12 cellular contexts compared by ENCODE assay signal in the genomic region with DNA sequence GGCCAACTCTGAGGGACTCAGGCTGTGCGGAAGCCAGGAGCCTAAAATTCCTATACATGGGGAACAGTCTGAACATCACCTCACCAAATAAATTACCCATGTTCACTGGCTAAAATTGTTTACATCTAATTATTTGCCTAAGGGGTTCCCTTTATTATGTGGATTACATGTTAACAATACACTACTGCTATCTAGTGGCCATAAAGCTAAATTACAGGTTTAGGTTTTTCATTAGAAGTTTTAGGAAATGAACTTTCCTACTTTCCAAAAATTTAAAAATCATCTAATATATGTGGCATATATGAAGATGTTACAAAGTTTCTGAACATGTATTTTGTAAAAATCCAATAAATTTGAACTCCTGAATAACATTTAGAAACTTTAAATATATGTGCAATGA. TPM values are rescaled to one million over a fixed set of nuclear protein-coding genes. Genes with fewer than 3 reads are reported as not detected.
A peak's percentile ranks its signal among the peaks of the same experiment; 100 is the strongest.
DNase-seq lines count a peak whose midpoint lies in the region; ATAC-seq, FAIRE-seq and TF ChIP-seq lines count a peak whose summit lies in the region.
"Had no signal": no experiment of that assay in that cellular context is flagged by ENCODE, and none has a peak within 500 bp of the region (broad histone marks: within the 10 kb centered on the region; RNA-seq: fewer than 3 reads in every experiment).

No MANE protein-coding gene starts in this region.

- H3K27ac Mint-ChIP-seq in activated CD8-positive, alpha-beta T cell treated with anti-CD3 and anti-CD28 coated beads for 36 hours, result no peak overlapping the region
- no peak overlapping the region for H3K27ac Mint-ChIP-seq in activated CD8-positive, alpha-beta T cell treated with anti-CD3 and anti-CD28 coated beads, Interleukin-2, amount 10 ng/mL, durations not matched to agents 7 days and 5 days

- peak; percentile 10 for FAIRE-seq in colon (lab: Jason Lieb, UNC)

- peaks cover 9% of the 10 kb centered on the region for H3K27me3 Mint-ChIP-seq in activated CD8-positive, alpha-beta T cell treated with anti-CD3 and anti-CD28 coated beads for 36 hours
- H3K27me3 Mint-ChIP-seq in activated CD8-positive, alpha-beta T cell treated with anti-CD3 and anti-CD28 coated beads, Interleukin-2, amount 10 ng/mL, durations not matched to agents 7 days and 5 days (ENCODE audit: low read depth), result peaks cover 2% of the 10 kb centered on the region

- H3K9me2 ChIP-seq in Loucy (replicated peaks; ENCODE audit: low read depth, low read length), result no peaks in the 10 kb centered on the region

- no peak overlapping the region for H3K9ac ChIP-seq in Loucy (ENCODE audit: low read depth, low read length, poor library complexity, severe bottlenecking)

- H3K36me3 Mint-ChIP-seq in activated CD8-positive, alpha-beta T cell treated with anti-CD3 and anti-CD28 coated beads for 36 hours (ENCODE audit: low read depth), result no peaks in the 10 kb centered on the region
- H3K36me3 Mint-ChIP-seq in activated CD8-positive, alpha-beta T cell treated with anti-CD3 and anti-CD28 coated beads, Interleukin-2, amount 10 ng/mL, durations not matched to agents 7 days and 5 days (ENCODE audit: low read depth), result no peaks in the 10 kb centered on the region

- H3K4me1 Mint-ChIP-seq in activated CD8-positive, alpha-beta T cell treated with anti-CD3 and anti-CD28 coated beads for 36 hours (ENCODE audit: low read depth), result no peaks in the 10 kb centered on the region
- no peaks in the 10 kb centered on the region for H3K4me1 Mint-ChIP-seq in activated CD8-positive, alpha-beta T cell treated with anti-CD3 and anti-CD28 coated beads, Interleukin-2, amount 10 ng/mL, durations not matched to agents 7 days and 5 days (ENCODE audit: low read depth)

- peak; percentile 73 for TF ChIP-seq CTCF in activated CD8-positive, alpha-beta T cell treated with anti-CD3 and anti-CD28 coated beads for 36 hours (IDR thresholded peaks at IDR 0.05)
- TF ChIP-seq CTCF in Loucy (conservative IDR thresholded peaks at IDR 0.05; ENCODE audit: low read length), result peak; percentile 57
- TF ChIP-seq CTCF in retinal pigment epithelial cell (conservative IDR thresholded peaks at IDR 0.05; ENCODE audit: low read depth, low read length), result peak; percentile 25

- H3K4me1 ChIP-seq in Loucy (ENCODE audit: insufficient read depth, low read length, poor library complexity, severe bottlenecking), result no peaks in the 10 kb centered on the region

- intact Hi-C loops in activated CD8-positive, alpha-beta T cell treated with anti-CD3 and anti-CD28 coated beads for 36 hours (cut with micrococcal nuclease), result no loop called here

- no peak for ATAC-seq in activated CD8-positive, alpha-beta T cell treated with anti-CD3 and anti-CD28 coated beads for 36 hours
- no peak for ATAC-seq in activated CD8-positive, alpha-beta T cell treated with anti-CD3 and anti-CD28 coated beads, Interleukin-2, amount 10 ng/mL, durations not matched to agents 7 days and 5 days
- no peak for ATAC-seq in HG03520 (IDR thresholded peaks at IDR 0.05; ENCODE audit: unreplicated experiment)

- no peak for DNase-seq in activated CD8-positive, alpha-beta T cell treated with anti-CD3 and anti-CD28 coated beads for 36 hours
- DNase-seq in activated CD8-positive, alpha-beta T cell treated with anti-CD3 and anti-CD28 coated beads, Interleukin-2, amount 10 ng/mL, durations not matched to agents 7 days and 5 days, result no peak
- no peak for DNase-seq in retinal pigment epithelial cell (ENCODE audit: low read depth)
- DNase-seq in NCI-H524 (lab: John Stamatoyannopoulos, UW), result no peak
- DNase-seq in effector CD4-positive, alpha-beta T cell, result no peak
- DNase-seq: amygdala, H7, NCI-H2227 treated with DMSO at 0.1 percent for 48 hours had no signal

- CTCF ChIA-PET in activated CD8-positive, alpha-beta T cell treated with anti-CD3 and anti-CD28 coated beads for 36 hours (lab: Charles Lee), result interaction anchor here (0.7 to 1.3 kb wide), 12 partner anchors 10 to 1014 kb away, joined by 3 to 5 read pairs (median 3); no protein-coding TSS in a partner anchor
- CTCF ChIA-PET in activated CD8-positive, alpha-beta T cell treated with anti-CD3 and anti-CD28 coated beads, Interleukin-2, amount 10 ng/mL, durations not matched to agents 7 days and 5 days (lab: Charles Lee), result interaction anchor here (0.6 to 1.8 kb wide), 7 partner anchors 14 to 870 kb away, joined by 3 to 6 read pairs (median 3); no protein-coding TSS in a partner anchor

- no peak overlapping the region for H3K4me3 Mint-ChIP-seq in activated CD8-positive, alpha-beta T cell treated with anti-CD3 and anti-CD28 coated beads for 36 hours
- no peak overlapping the region for H3K4me3 Mint-ChIP-seq in activated CD8-positive, alpha-beta T cell treated with anti-CD3 and anti-CD28 coated beads, Interleukin-2, amount 10 ng/mL, durations not matched to agents 7 days and 5 days

- no peaks in the 10 kb centered on the region for H4K20me1 ChIP-seq in Loucy (ENCODE audit: insufficient read depth, low read length, poor library complexity, severe bottlenecking)

- H3F3A ChIP-seq in Loucy (ENCODE audit: low read depth), result no peaks in the 10 kb centered on the region

- H3K27me3 ChIP-seq in Loucy (ENCODE audit: insufficient read depth, low read length, poor library complexity, severe bottlenecking), result no peaks in the 10 kb centered on the region

- H3K79me2 ChIP-seq in Loucy (ENCODE audit: insufficient read depth, low read length), result no peaks in the 10 kb centered on the region

- POLR2A ChIA-PET in activated CD8-positive, alpha-beta T cell treated with anti-CD3 and anti-CD28 coated beads for 36 hours (lab: Charles Lee), result interaction anchor here (0.7 kb wide), 1 partner anchor 154 kb away, joined by 4 read pairs; no protein-coding TSS in a partner anchor
- POLR2A ChIA-PET in activated CD8-positive, alpha-beta T cell treated with anti-CD3 and anti-CD28 coated beads, Interleukin-2, amount 10 ng/mL, durations not matched to agents 7 days and 5 days (lab: Charles Lee), result no interaction called here

- no peak overlapping the region for H3K4me2 ChIP-seq in Loucy (ENCODE audit: low read depth, low read length, poor library complexity, severe bottlenecking)

- H3K4me3 ChIP-seq in Loucy (ENCODE audit: low read length, poor library complexity, severe bottlenecking), result no peak overlapping the region
- H3K4me3 ChIP-seq in retinal pigment epithelial cell (ENCODE audit: low read length), result no peak overlapping the region

- H3K9me3 ChIP-seq in Loucy (ENCODE audit: insufficient read depth, low read depth, low read length), result peaks cover 11% of the 10 kb centered on the region; the same call in 1 of the 2 replicates

- H2AFZ ChIP-seq in Loucy (ENCODE audit: low read length), result no peak overlapping the region

- H3K36me3 ChIP-seq in Loucy (ENCODE audit: insufficient read depth, low read length), result no peaks in the 10 kb centered on the region

- peaks cover 8% of the 10 kb centered on the region for H3K9me3 Mint-ChIP-seq in activated CD8-positive, alpha-beta T cell treated with anti-CD3 and anti-CD28 coated beads for 36 hours
- H3K9me3 Mint-ChIP-seq in activated CD8-positive, alpha-beta T cell treated with anti-CD3 and anti-CD28 coated beads, Interleukin-2, amount 10 ng/mL, durations not matched to agents 7 days and 5 days (ENCODE audit: insufficient read depth), result peaks cover 4% of the 10 kb centered on the region

RNA-seq across cellular contexts. Expression of gene PLA2R1, which starts 40.3 kb away (rescaled TPM):
- total RNA-seq in activated CD8-positive, alpha-beta T cell treated with anti-CD3 and anti-CD28 coated beads for 36 hours, result not detected
- total RNA-seq in activated CD8-positive, alpha-beta T cell treated with anti-CD3 and anti-CD28 coated beads, Interleukin-2, amount 10 ng/mL, durations not matched to agents 7 days and 5 days, result not detected
- total RNA-seq: T-helper 1 cell treated with Interleukin-12 subunit alpha and Interleukin-12 subunit beta and Interleukin-4 antibody, amounts not matched to agents 30 ng/mL and 1 ng/mL, for 36 hours had no signal
